In genomic region chr1:185207178-185207577, GRCh38 we compare ENCODE assay signal across 1 cellular context.
TF ChIP-seq lines count a peak whose summit lies in the region.

No MANE protein-coding gene starts in this region.

TF ChIP-seq in HepG2, 621 proteins besides CTCF, POLR2A, EP300 and RAD21 (continued from another document):
- TF ChIP-seq GPN1 (CRISPR knock-in tag; IDR thresholded peaks at IDR 0.05; ENCODE audit: borderline replicate concordance) (no peak), SOX6 (IDR thresholded peaks at IDR 0.05) (no peak), SOX6 (CRISPR knock-in tag; IDR thresholded peaks at IDR 0.05) (no peak), ARID4A (CRISPR knock-in tag; IDR thresholded peaks at IDR 0.05; ENCODE audit: borderline replicate concordance) (no peak)
